8 cellular contexts compared by ENCODE assay signal in the genomic region with DNA sequence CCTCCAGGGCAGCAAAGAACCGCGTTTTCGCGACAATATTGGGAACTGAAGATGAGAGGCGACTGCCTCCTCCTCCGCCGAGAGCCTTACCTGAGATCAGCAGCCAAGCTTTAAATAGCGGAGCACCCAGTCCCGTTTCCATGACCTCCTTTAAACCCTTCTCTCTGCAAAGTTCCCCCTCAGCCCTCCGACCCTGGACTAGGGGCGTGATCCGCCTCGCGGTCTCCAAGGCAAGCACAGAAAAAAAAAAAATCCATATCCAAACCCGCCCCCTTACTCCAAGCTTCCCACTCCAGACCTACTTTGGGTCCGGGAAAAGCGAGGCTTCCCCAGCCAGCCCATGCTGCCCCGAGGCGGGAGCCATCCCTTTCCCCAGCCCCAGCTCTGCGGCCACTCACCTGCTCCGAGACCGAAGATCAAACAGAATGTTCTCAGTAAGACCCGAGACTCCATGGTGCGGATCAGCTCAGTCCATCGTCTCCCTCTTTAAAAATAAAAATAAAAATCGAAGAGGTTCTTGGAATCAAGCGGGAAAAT. TPM values are rescaled to one million over a fixed set of nuclear protein-coding genes. Genes with fewer than 3 reads are reported as not detected.
DNase-seq lines count a peak whose midpoint lies in the region; ATAC-seq, FAIRE-seq and TF ChIP-seq lines count a peak whose summit lies in the region.

No MANE protein-coding gene starts in this region.

- peaks cover 11% of the 10 kb centered on the region for H3K9me3 Mint-ChIP-seq in stimulated activated effector memory CD8-positive, alpha-beta T cell treated with anti-CD3 and anti-CD28 coated beads, Interleukin-12 subunit alpha, Interleukin-12 subunit beta, amount 100 ng/mL, for 72 hours

- TF ChIP-seq CTCF in kidney (IDR thresholded peaks at IDR 0.05; ENCODE audit: borderline replicate concordance, extremely low read depth, insufficient read depth), result no peak

- H3K4me1 ChIP-seq in kidney (ENCODE audit: control insufficient read depth in 1 of 2, insufficient read depth in 1 of 2, low read depth in 1 of 2, low read length in 2 of 2), result peaks cover 0 to 7% of the 10 kb centered on the region in 2 donors

- H3K36me3 Mint-ChIP-seq in stimulated activated effector memory CD8-positive, alpha-beta T cell treated with anti-CD3 and anti-CD28 coated beads, Interleukin-12 subunit alpha, Interleukin-12 subunit beta, amount 100 ng/mL, for 72 hours, result no peaks in the 10 kb centered on the region

- no peak overlapping the region for H3K27ac ChIP-seq in kidney (ENCODE audit: low read depth in 2 of 2, low read length in 2 of 2)

- H3K27ac Mint-ChIP-seq in stimulated activated effector memory CD8-positive, alpha-beta T cell treated with anti-CD3 and anti-CD28 coated beads, Interleukin-12 subunit alpha, Interleukin-12 subunit beta, amount 100 ng/mL, for 72 hours, result peak overlapping the region; percentile 61

- FAIRE-seq in kidney (lab: Jason Lieb, UNC), result no peak

- H3K4me3 ChIP-seq in kidney (ENCODE audit: low read length in 2 of 2), result peak overlapping the region; percentile 56 to 68

- H3K9ac ChIP-seq in kidney (ENCODE audit: low read length in 2 of 2), result no peak overlapping the region

- peaks cover 20% of the 10 kb centered on the region for H3K4me1 Mint-ChIP-seq in stimulated activated effector memory CD8-positive, alpha-beta T cell treated with anti-CD3 and anti-CD28 coated beads, Interleukin-12 subunit alpha, Interleukin-12 subunit beta, amount 100 ng/mL, for 72 hours

- peak overlapping the region; percentile 96 for H3K4me3 Mint-ChIP-seq in stimulated activated effector memory CD8-positive, alpha-beta T cell treated with anti-CD3 and anti-CD28 coated beads, Interleukin-12 subunit alpha, Interleukin-12 subunit beta, amount 100 ng/mL, for 72 hours

- H3K9me3 ChIP-seq in kidney (ENCODE audit: control insufficient read depth in 1 of 2, low read length in 2 of 2), result no peaks in the 10 kb centered on the region

- DNase-seq in NCI-H748 (lab: John Stamatoyannopoulos, UW; ENCODE audit: unreplicated experiment) (peak; percentile 41), NCI-H748 treated with DMSO at 0.1 percent for 48 hours (lab: John Stamatoyannopoulos, UW) (no peak), NCI-H526 treated with DMSO at 0.1 percent for 48 hours (lab: John Stamatoyannopoulos, UW) (peak; percentile 19), astrocyte of the hippocampus (ENCODE audit: low read depth, low spot score) (peak; percentile 10), kidney (no peak), SIG-M5 (lab: John Stamatoyannopoulos, UW) (no peak)
- DNase-seq in stimulated activated effector memory CD8-positive, alpha-beta T cell treated with anti-CD3 and anti-CD28 coated beads, Interleukin-12 subunit alpha, Interleukin-12 subunit beta, amount 100 ng/mL, for 72 hours (ENCODE audit: low spot score in 2 of 2), result peak in 1 of 2 donors; percentile 53

- intact Hi-C loops in kidney (cut with DNase I), result no loop called here

- no peaks in the 10 kb centered on the region for H3K36me3 ChIP-seq in kidney (ENCODE audit: control insufficient read depth in 1 of 2, insufficient read depth in 2 of 2, low read length in 2 of 2)

- peak; percentile 3 for ATAC-seq in stimulated activated effector memory CD8-positive, alpha-beta T cell treated with anti-CD3 and anti-CD28 coated beads, Interleukin-12 subunit alpha, Interleukin-12 subunit beta, amount 100 ng/mL, for 72 hours
- no peak for ATAC-seq in GM21737 (IDR thresholded peaks at IDR 0.05; ENCODE audit: unreplicated experiment)

RNA-seq across cellular contexts. Expression of a gene that starts 0.6 kb away (rescaled TPM):
- 3.3 TPM for total RNA-seq in kidney
- polyA plus RNA-seq in kidney (ENCODE audit: insufficient read depth, low read depth, low replicate concordance), result 0.30 TPM

Comparison
In these comparisons a context has a peak if more than half of its experiments do, and no peak if none do; other contexts are left out.
1. DNase-seq: peak in NCI-H748 (single experiment), NCI-H526 treated with DMSO at 0.1 percent for 48 hours (single experiment) and astrocyte of the hippocampus (single experiment); none in NCI-H748 treated with DMSO at 0.1 percent for 48 hours (single experiment), kidney (single experiment) and SIG-M5 (single experiment).